1 cellular context compared by ENCODE assay signal in the genomic region with DNA sequence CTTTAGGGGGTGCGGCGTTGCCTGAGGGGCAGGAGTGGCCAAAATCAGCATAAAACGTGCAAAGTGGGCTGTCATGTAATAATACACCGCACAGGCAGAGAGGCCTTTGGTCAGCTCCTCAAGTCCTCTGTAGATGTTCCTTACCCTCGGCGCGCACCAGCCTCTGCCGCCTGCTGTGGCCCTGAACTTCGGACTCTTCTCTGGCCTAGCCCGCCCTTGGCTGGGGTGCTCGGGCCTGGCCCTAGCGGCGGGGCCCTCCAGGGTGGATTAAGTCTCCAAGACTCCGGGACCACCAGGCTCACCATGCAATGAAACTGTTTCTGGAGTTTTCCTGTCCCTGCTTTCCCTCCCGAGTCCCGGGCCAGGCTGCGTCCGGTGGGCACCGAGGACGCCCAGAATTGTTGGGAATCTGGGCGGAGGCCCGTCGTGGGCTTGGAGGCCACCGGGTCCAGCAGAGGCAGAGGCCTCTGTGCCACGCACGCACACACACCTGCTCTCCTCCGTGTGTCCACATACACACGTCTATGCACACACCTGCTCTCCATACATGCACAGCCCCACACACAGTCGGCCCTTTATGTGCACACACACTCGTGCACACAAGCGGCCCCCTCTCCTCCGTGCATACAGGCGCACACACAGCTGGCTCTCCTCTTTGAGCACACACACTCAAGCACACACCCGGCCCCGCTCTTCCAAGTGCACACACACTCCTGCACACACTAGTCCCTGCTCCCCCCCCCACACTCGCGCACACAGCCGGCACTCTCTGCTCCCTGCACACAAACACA.
TF ChIP-seq lines count a peak whose summit lies in the region.

No MANE protein-coding gene starts in this region.

TF ChIP-seq in HepG2, 621 proteins besides CTCF, POLR2A, EP300 and RAD21 (continued from another document and continues in another):
- TF ChIP-seq, protein P1, sequence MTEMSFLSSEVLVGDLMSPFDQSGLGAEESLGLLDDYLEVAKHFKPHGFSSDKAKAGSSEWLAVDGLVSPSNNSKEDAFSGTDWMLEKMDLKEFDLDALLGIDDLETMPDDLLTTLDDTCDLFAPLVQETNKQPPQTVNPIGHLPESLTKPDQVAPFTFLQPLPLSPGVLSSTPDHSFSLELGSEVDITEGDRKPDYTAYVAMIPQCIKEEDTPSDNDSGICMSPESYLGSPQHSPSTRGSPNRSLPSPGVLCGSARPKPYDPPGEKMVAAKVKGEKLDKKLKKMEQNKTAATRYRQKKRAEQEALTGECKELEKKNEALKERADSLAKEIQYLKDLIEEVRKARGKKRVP (CRISPR knock-in tag; IDR thresholded peaks at IDR 0.05): no peak
- peak; percentile 52; the same call in 1 of the 2 replicates for TF ChIP-seq KDM2A (CRISPR knock-in tag; IDR thresholded peaks at IDR 0.05; ENCODE audit: borderline replicate concordance, low read depth)
- no peak for TF ChIP-seq NR2F1 (CRISPR knock-in tag; IDR thresholded peaks at IDR 0.05)
- TF ChIP-seq ZNF101 (CRISPR knock-in tag; IDR thresholded peaks at IDR 0.05; ENCODE audit: borderline replicate concordance, low read depth): no peak
- TF ChIP-seq ZNF34 (CRISPR knock-in tag; IDR thresholded peaks at IDR 0.05; ENCODE audit: borderline replicate concordance): no peak
- TF ChIP-seq, protein P2, sequence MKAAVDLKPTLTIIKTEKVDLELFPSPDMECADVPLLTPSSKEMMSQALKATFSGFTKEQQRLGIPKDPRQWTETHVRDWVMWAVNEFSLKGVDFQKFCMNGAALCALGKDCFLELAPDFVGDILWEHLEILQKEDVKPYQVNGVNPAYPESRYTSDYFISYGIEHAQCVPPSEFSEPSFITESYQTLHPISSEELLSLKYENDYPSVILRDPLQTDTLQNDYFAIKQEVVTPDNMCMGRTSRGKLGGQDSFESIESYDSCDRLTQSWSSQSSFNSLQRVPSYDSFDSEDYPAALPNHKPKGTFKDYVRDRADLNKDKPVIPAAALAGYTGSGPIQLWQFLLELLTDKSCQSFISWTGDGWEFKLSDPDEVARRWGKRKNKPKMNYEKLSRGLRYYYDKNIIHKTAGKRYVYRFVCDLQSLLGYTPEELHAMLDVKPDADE (CRISPR knock-in tag; IDR thresholded peaks at IDR 0.05): no peak
- no peak for TF ChIP-seq GPN1 (CRISPR knock-in tag; IDR thresholded peaks at IDR 0.05; ENCODE audit: borderline replicate concordance)
- TF ChIP-seq TRIM24 (CRISPR knock-in tag; IDR thresholded peaks at IDR 0.05): no peak
- TF ChIP-seq, protein P3, sequence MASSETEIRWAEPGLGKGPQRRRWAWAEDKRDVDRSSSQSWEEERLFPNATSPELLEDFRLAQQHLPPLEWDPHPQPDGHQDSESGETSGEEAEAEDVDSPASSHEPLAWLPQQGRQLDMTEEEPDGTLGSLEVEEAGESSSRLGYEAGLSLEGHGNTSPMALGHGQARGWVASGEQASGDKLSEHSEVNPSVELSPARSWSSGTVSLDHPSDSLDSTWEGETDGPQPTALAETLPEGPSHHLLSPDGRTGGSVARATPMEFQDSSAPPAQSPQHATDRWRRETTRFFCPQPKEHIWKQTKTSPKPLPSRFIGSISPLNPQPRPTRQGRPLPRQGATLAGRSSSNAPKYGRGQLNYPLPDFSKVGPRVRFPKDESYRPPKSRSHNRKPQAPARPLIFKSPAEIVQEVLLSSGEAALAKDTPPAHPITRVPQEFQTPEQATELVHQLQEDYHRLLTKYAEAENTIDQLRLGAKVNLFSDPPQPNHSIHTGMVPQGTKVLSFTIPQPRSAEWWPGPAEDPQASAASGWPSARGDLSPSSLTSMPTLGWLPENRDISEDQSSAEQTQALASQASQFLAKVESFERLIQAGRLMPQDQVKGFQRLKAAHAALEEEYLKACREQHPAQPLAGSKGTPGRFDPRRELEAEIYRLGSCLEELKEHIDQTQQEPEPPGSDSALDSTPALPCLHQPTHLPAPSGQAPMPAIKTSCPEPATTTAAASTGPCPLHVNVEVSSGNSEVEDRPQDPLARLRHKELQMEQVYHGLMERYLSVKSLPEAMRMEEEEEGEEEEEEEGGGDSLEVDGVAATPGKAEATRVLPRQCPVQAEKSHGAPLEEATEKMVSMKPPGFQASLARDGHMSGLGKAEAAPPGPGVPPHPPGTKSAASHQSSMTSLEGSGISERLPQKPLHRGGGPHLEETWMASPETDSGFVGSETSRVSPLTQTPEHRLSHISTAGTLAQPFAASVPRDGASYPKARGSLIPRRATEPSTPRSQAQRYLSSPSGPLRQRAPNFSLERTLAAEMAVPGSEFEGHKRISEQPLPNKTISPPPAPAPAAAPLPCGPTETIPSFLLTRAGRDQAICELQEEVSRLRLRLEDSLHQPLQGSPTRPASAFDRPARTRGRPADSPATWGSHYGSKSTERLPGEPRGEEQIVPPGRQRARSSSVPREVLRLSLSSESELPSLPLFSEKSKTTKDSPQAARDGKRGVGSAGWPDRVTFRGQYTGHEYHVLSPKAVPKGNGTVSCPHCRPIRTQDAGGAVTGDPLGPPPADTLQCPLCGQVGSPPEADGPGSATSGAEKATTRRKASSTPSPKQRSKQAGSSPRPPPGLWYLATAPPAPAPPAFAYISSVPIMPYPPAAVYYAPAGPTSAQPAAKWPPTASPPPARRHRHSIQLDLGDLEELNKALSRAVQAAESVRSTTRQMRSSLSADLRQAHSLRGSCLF (CRISPR knock-in tag; IDR thresholded peaks at IDR 0.05; ENCODE audit: borderline replicate concordance): no peak
- TF ChIP-seq NRL (CRISPR knock-in tag; IDR thresholded peaks at IDR 0.05; ENCODE audit: borderline replicate concordance): peak; percentile 47; the same call in 1 of the 2 replicates
- TF ChIP-seq, protein P4, sequence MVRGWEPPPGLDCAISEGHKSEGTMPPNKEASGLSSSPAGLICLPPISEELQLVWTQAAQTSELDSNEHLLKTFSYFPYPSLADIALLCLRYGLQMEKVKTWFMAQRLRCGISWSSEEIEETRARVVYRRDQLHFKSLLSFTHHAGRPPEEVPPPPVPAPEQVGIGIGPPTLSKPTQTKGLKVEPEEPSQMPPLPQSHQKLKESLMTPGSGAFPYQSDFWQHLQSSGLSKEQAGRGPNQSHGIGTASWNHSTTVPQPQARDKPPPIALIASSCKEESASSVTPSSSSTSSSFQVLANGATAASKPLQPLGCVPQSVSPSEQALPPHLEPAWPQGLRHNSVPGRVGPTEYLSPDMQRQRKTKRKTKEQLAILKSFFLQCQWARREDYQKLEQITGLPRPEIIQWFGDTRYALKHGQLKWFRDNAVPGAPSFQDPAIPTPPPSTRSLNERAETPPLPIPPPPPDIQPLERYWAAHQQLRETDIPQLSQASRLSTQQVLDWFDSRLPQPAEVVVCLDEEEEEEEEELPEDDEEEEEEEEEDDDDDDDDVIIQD (CRISPR knock-in tag; IDR thresholded peaks at IDR 0.05; ENCODE audit: low read depth): no peak
- TF ChIP-seq ZMYM2 (CRISPR knock-in tag; IDR thresholded peaks at IDR 0.05): no peak
- no peak for TF ChIP-seq NFE2L2 (IDR thresholded peaks at IDR 0.05; ENCODE audit: low read length)
- TF ChIP-seq, protein P5, sequence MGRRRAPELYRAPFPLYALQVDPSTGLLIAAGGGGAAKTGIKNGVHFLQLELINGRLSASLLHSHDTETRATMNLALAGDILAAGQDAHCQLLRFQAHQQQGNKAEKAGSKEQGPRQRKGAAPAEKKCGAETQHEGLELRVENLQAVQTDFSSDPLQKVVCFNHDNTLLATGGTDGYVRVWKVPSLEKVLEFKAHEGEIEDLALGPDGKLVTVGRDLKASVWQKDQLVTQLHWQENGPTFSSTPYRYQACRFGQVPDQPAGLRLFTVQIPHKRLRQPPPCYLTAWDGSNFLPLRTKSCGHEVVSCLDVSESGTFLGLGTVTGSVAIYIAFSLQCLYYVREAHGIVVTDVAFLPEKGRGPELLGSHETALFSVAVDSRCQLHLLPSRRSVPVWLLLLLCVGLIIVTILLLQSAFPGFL (CRISPR knock-in tag; IDR thresholded peaks at IDR 0.05): no peak
- TF ChIP-seq ZBTB7A (CRISPR knock-in tag; IDR thresholded peaks at IDR 0.05): peak; percentile 60; the same call in 1 of the 2 replicates
- TF ChIP-seq, protein P6, sequence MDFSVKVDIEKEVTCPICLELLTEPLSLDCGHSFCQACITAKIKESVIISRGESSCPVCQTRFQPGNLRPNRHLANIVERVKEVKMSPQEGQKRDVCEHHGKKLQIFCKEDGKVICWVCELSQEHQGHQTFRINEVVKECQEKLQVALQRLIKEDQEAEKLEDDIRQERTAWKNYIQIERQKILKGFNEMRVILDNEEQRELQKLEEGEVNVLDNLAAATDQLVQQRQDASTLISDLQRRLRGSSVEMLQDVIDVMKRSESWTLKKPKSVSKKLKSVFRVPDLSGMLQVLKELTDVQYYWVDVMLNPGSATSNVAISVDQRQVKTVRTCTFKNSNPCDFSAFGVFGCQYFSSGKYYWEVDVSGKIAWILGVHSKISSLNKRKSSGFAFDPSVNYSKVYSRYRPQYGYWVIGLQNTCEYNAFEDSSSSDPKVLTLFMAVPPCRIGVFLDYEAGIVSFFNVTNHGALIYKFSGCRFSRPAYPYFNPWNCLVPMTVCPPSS (IDR thresholded peaks at IDR 0.05): no peak
- TF ChIP-seq SPEN (CRISPR knock-in tag; IDR thresholded peaks at IDR 0.05; ENCODE audit: low read depth): no peak
- TF ChIP-seq ZNF598 (CRISPR knock-in tag; IDR thresholded peaks at IDR 0.05; ENCODE audit: borderline replicate concordance): 0 out of 2 replicates have a peak, but pooled peaks have one; percentile 49
- TF ChIP-seq, protein P7, sequence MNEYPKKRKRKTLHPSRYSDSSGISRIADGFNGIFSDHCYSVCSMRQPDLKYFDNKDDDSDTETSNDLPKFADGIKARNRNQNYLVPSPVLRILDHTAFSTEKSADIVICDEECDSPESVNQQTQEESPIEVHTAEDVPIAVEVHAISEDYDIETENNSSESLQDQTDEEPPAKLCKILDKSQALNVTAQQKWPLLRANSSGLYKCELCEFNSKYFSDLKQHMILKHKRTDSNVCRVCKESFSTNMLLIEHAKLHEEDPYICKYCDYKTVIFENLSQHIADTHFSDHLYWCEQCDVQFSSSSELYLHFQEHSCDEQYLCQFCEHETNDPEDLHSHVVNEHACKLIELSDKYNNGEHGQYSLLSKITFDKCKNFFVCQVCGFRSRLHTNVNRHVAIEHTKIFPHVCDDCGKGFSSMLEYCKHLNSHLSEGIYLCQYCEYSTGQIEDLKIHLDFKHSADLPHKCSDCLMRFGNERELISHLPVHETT (CRISPR knock-in tag; conservative IDR thresholded peaks at IDR 0.05): no peak
- no peak for TF ChIP-seq ZNF672 (CRISPR knock-in tag; IDR thresholded peaks at IDR 0.05)
- TF ChIP-seq, protein P8, sequence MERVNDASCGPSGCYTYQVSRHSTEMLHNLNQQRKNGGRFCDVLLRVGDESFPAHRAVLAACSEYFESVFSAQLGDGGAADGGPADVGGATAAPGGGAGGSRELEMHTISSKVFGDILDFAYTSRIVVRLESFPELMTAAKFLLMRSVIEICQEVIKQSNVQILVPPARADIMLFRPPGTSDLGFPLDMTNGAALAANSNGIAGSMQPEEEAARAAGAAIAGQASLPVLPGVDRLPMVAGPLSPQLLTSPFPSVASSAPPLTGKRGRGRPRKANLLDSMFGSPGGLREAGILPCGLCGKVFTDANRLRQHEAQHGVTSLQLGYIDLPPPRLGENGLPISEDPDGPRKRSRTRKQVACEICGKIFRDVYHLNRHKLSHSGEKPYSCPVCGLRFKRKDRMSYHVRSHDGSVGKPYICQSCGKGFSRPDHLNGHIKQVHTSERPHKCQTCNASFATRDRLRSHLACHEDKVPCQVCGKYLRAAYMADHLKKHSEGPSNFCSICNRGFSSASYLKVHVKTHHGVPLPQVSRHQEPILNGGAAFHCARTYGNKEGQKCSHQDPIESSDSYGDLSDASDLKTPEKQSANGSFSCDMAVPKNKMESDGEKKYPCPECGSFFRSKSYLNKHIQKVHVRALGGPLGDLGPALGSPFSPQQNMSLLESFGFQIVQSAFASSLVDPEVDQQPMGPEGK (CRISPR knock-in tag; IDR thresholded peaks at IDR 0.05): peak; percentile 23; the same call in 1 of the 2 replicates
- no peak for TF ChIP-seq MATR3 (CRISPR knock-in tag; IDR thresholded peaks at IDR 0.05)
- TF ChIP-seq FOXK1 (CRISPR knock-in tag; IDR thresholded peaks at IDR 0.05; ENCODE audit: borderline replicate concordance, low read depth): no peak
- no peak for TF ChIP-seq HDAC6 (IDR thresholded peaks at IDR 0.05; ENCODE audit: low read depth, low read length)
- TF ChIP-seq, protein P9, sequence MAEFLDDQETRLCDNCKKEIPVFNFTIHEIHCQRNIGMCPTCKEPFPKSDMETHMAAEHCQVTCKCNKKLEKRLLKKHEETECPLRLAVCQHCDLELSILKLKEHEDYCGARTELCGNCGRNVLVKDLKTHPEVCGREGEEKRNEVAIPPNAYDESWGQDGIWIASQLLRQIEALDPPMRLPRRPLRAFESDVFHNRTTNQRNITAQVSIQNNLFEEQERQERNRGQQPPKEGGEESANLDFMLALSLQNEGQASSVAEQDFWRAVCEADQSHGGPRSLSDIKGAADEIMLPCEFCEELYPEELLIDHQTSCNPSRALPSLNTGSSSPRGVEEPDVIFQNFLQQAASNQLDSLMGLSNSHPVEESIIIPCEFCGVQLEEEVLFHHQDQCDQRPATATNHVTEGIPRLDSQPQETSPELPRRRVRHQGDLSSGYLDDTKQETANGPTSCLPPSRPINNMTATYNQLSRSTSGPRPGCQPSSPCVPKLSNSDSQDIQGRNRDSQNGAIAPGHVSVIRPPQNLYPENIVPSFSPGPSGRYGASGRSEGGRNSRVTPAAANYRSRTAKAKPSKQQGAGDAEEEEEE (CRISPR knock-in tag; IDR thresholded peaks at IDR 0.05; ENCODE audit: borderline replicate concordance): no peak
- peak; percentile 49; the same call in 1 of the 2 replicates for TF ChIP-seq ZNF263 (CRISPR knock-in tag; IDR thresholded peaks at IDR 0.05)
- no peak for TF ChIP-seq ZBTB3 (CRISPR knock-in tag; IDR thresholded peaks at IDR 0.05; ENCODE audit: borderline replicate concordance, low read depth)
- TF ChIP-seq, protein P10, sequence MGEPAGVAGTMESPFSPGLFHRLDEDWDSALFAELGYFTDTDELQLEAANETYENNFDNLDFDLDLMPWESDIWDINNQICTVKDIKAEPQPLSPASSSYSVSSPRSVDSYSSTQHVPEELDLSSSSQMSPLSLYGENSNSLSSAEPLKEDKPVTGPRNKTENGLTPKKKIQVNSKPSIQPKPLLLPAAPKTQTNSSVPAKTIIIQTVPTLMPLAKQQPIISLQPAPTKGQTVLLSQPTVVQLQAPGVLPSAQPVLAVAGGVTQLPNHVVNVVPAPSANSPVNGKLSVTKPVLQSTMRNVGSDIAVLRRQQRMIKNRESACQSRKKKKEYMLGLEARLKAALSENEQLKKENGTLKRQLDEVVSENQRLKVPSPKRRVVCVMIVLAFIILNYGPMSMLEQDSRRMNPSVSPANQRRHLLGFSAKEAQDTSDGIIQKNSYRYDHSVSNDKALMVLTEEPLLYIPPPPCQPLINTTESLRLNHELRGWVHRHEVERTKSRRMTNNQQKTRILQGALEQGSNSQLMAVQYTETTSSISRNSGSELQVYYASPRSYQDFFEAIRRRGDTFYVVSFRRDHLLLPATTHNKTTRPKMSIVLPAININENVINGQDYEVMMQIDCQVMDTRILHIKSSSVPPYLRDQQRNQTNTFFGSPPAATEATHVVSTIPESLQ (CRISPR knock-in tag; conservative IDR thresholded peaks at IDR 0.05): no peak
- TF ChIP-seq GATA4 (IDR thresholded peaks at IDR 0.05; ENCODE audit: borderline replicate concordance, low read depth): no peak
- TF ChIP-seq, protein P11, sequence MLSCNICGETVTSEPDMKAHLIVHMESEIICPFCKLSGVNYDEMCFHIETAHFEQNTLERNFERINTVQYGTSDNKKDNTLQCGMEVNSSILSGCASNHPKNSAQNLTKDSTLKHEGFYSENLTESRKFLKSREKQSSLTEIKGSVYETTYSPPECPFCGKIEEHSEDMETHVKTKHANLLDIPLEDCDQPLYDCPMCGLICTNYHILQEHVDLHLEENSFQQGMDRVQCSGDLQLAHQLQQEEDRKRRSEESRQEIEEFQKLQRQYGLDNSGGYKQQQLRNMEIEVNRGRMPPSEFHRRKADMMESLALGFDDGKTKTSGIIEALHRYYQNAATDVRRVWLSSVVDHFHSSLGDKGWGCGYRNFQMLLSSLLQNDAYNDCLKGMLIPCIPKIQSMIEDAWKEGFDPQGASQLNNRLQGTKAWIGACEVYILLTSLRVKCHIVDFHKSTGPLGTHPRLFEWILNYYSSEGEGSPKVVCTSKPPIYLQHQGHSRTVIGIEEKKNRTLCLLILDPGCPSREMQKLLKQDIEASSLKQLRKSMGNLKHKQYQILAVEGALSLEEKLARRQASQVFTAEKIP (CRISPR knock-in tag; IDR thresholded peaks at IDR 0.05; ENCODE audit: borderline replicate concordance): no peak
- no peak for TF ChIP-seq ZNF567 (CRISPR knock-in tag; IDR thresholded peaks at IDR 0.05; ENCODE audit: borderline replicate concordance)
